1 cellular context compared by ENCODE assay signal in genomic region chr15:70095387-70096214, GRCh38.
TF ChIP-seq lines count a peak whose summit lies in the region.

No MANE protein-coding gene starts in this region.

TF ChIP-seq in SK-N-SH, 30 proteins besides CTCF, POLR2A, EP300 and RAD21 (continued from another document):
- TF ChIP-seq REST (IDR thresholded peaks at IDR 0.05; ENCODE audit: low read depth, low read length) (no peak), PBX3 (IDR thresholded peaks at IDR 0.05) (no peak), TCF12 (IDR thresholded peaks at IDR 0.05) (no peak), EZH2phosphoT487 (IDR thresholded peaks at IDR 0.05; ENCODE audit: borderline replicate concordance, low read depth) (no peak), ZBTB33 (IDR thresholded peaks at IDR 0.05; ENCODE audit: borderline replicate concordance, low read depth) (no peak), FOSL2 (IDR thresholded peaks at IDR 0.05; ENCODE audit: borderline replicate concordance, low read depth) (no peak), SIN3A (IDR thresholded peaks at IDR 0.05; ENCODE audit: borderline replicate concordance, low read depth, low read length) (no peak), IRF3 (IDR thresholded peaks at IDR 0.05; ENCODE audit: low read depth, low read length) (no peak), NFIC (IDR thresholded peaks at IDR 0.05; ENCODE audit: borderline replicate concordance) (no peak), RCOR1 (IDR thresholded peaks at IDR 0.05; ENCODE audit: low read length) (no peak), FOXM1 (IDR thresholded peaks at IDR 0.05; ENCODE audit: low read depth) (no peak), NRF1 (IDR thresholded peaks at IDR 0.05; ENCODE audit: low read depth, low read length) (no peak), USF1 (IDR thresholded peaks at IDR 0.05; ENCODE audit: borderline replicate concordance, low read depth) (no peak), GABPA (IDR thresholded peaks at IDR 0.05; ENCODE audit: low read depth) (no peak)
